ENCODE assay signal across 28 cellular contexts in genomic region chr5:39801306-39801705, GRCh38.
"Had no signal": no experiment of that assay in that cellular context is flagged by ENCODE, and none has a peak within 500 bp of the region (broad histone marks: within the 10 kb centered on the region; RNA-seq: fewer than 3 reads in every experiment).

No MANE protein-coding gene starts in this region.

- DNase-seq: activated CD4-positive, alpha-beta T cell treated with anti-CD3 and anti-CD28 coated beads for 36 hours; activated CD4-positive, alpha-beta T cell treated with anti-CD3 and anti-CD28 coated beads, Interleukin-2, amount 50 U/mL, for 48 hours; activated CD4-positive, CD25-positive, alpha-beta regulatory T cell; activated CD8-positive, alpha-beta memory T cell treated with anti-CD3 and anti-CD28 coated beads for 24 hours; activated effector memory CD4-positive, alpha-beta T cell treated with anti-CD3 and anti-CD28 coated beads, Interleukin-2, amount 50 U/mL, for 16 hours; activated naive CD4-positive, alpha-beta T cell treated with anti-CD3 and anti-CD28 coated beads for 36 hours; activated naive CD8-positive, alpha-beta T cell treated with anti-CD3 and anti-CD28 coated beads, Interleukin-2, amount 10 ng/mL, durations not matched to agents 7 days and 5 days; amniotic stem cell; brain microvascular endothelial cell; cortex of kidney; head of caudate nucleus; hippocampal formation; kidney; left colon; natural killer cell; occipital lobe; stimulated activated CD4-positive, alpha-beta T cell treated with anti-CD3 and anti-CD28 coated beads, Interleukin-15, amount 100 ng/mL, for 24 hours; stimulated activated CD4-positive, alpha-beta T cell treated with anti-CD3 and anti-CD28 coated beads, Interleukin-2, amount 100 ng/mL, for 24 hours; stimulated activated naive B cell treated with anti-CD40 and anti-IgM and Interleukin-4, amounts not matched to agents 10 μg/mL and 1 μg/mL and 100 μg/mL, for 72 hours; T-helper 1 cell; tibial artery; upper lobe of right lung had no signal

- H3K27ac ChIP-seq: brain microvascular endothelial cell, neural progenitor cell, right atrium auricular region, suprapubic skin, tibial artery, upper lobe of right lung had no signal

- H3K27ac Mint-ChIP-seq: activated CD4-positive, alpha-beta T cell treated with anti-CD3 and anti-CD28 coated beads for 36 hours; activated naive CD4-positive, alpha-beta T cell treated with anti-CD3 and anti-CD28 coated beads for 36 hours; activated naive CD8-positive, alpha-beta T cell treated with anti-CD3 and anti-CD28 coated beads, Interleukin-2, amount 10 ng/mL, durations not matched to agents 7 days and 5 days; memory B cell; natural killer cell; neural progenitor cell; stimulated activated naive B cell treated with anti-CD40 and anti-IgM and Interleukin-4, amounts not matched to agents 10 μg/mL and 1 μg/mL and 100 μg/mL, for 72 hours; T-helper 2 cell treated with Interferon-gamma antibody and Interleukin-4, amounts not matched to agents 5 μg/mL and 100 μg/mL, for 36 hours had no signal

- H3K27me3 Mint-ChIP-seq: memory B cell had no signal

- H3K4me3 ChIP-seq: neural progenitor cell, right atrium auricular region, suprapubic skin, tibial artery, upper lobe of right lung had no signal

- H3K9me3 ChIP-seq: right atrium auricular region, suprapubic skin, tibial artery, upper lobe of right lung had no signal

- H3K4me3 Mint-ChIP-seq: activated CD4-positive, alpha-beta T cell treated with anti-CD3 and anti-CD28 coated beads for 36 hours; activated naive CD4-positive, alpha-beta T cell treated with anti-CD3 and anti-CD28 coated beads for 36 hours; activated naive CD8-positive, alpha-beta T cell treated with anti-CD3 and anti-CD28 coated beads, Interleukin-2, amount 10 ng/mL, durations not matched to agents 7 days and 5 days; memory B cell; natural killer cell; neural progenitor cell; stimulated activated naive B cell treated with anti-CD40 and anti-IgM and Interleukin-4, amounts not matched to agents 10 μg/mL and 1 μg/mL and 100 μg/mL, for 72 hours; T-helper 2 cell treated with Interferon-gamma antibody and Interleukin-4, amounts not matched to agents 5 μg/mL and 100 μg/mL, for 36 hours had no signal

- H3K9me3 Mint-ChIP-seq: activated naive CD4-positive, alpha-beta T cell treated with anti-CD3 and anti-CD28 coated beads for 36 hours; activated naive CD8-positive, alpha-beta T cell treated with anti-CD3 and anti-CD28 coated beads, Interleukin-2, amount 10 ng/mL, durations not matched to agents 7 days and 5 days; memory B cell; natural killer cell; neural progenitor cell; T-helper 2 cell treated with Interferon-gamma antibody and Interleukin-4, amounts not matched to agents 5 μg/mL and 100 μg/mL, for 36 hours had no signal

- H2AFZ ChIP-seq: neural progenitor cell had no signal

- H3K4me1 Mint-ChIP-seq: activated CD4-positive, alpha-beta T cell treated with anti-CD3 and anti-CD28 coated beads for 36 hours; activated naive CD8-positive, alpha-beta T cell treated with anti-CD3 and anti-CD28 coated beads, Interleukin-2, amount 10 ng/mL, durations not matched to agents 7 days and 5 days; memory B cell; natural killer cell; stimulated activated naive B cell treated with anti-CD40 and anti-IgM and Interleukin-4, amounts not matched to agents 10 μg/mL and 1 μg/mL and 100 μg/mL, for 72 hours had no signal

- H3K4me1 ChIP-seq: right atrium auricular region, suprapubic skin, tibial artery, upper lobe of right lung had no signal

- ATAC-seq: activated CD4-positive, alpha-beta T cell treated with anti-CD3 and anti-CD28 coated beads for 36 hours; esophagus mucosa; left colon; natural killer cell; stimulated activated naive B cell treated with anti-CD40 and anti-IgM and Interleukin-4, amounts not matched to agents 10 μg/mL and 1 μg/mL and 100 μg/mL, for 72 hours; upper lobe of right lung had no signal

- H3K27me3 ChIP-seq: brain microvascular endothelial cell, neural progenitor cell, right atrium auricular region, suprapubic skin, tibial artery, upper lobe of right lung had no signal

- H3K36me3 Mint-ChIP-seq: activated naive CD8-positive, alpha-beta T cell treated with anti-CD3 and anti-CD28 coated beads, Interleukin-2, amount 10 ng/mL, durations not matched to agents 7 days and 5 days; memory B cell; natural killer cell; neural progenitor cell; stimulated activated naive B cell treated with anti-CD40 and anti-IgM and Interleukin-4, amounts not matched to agents 10 μg/mL and 1 μg/mL and 100 μg/mL, for 72 hours had no signal

- H3K36me3 ChIP-seq: brain microvascular endothelial cell, neural progenitor cell, right atrium auricular region, suprapubic skin, tibial artery, upper lobe of right lung had no signal

- H3K4me2 ChIP-seq: neural progenitor cell had no signal

- H3K9ac ChIP-seq: neural progenitor cell had no signal
